Comparison of ENCODE assay signal across 1 cellular context in genomic region chr7:47266131-47266706, GRCh38.
A peak's percentile ranks its signal among the peaks of the same experiment; 100 is the strongest.
TF ChIP-seq lines count a peak whose summit lies in the region.

No MANE protein-coding gene starts in this region.

TF ChIP-seq in HepG2, 621 proteins besides CTCF, POLR2A, EP300 and RAD21 (continued from another document and continues in another):
- TF ChIP-seq, protein P1, sequence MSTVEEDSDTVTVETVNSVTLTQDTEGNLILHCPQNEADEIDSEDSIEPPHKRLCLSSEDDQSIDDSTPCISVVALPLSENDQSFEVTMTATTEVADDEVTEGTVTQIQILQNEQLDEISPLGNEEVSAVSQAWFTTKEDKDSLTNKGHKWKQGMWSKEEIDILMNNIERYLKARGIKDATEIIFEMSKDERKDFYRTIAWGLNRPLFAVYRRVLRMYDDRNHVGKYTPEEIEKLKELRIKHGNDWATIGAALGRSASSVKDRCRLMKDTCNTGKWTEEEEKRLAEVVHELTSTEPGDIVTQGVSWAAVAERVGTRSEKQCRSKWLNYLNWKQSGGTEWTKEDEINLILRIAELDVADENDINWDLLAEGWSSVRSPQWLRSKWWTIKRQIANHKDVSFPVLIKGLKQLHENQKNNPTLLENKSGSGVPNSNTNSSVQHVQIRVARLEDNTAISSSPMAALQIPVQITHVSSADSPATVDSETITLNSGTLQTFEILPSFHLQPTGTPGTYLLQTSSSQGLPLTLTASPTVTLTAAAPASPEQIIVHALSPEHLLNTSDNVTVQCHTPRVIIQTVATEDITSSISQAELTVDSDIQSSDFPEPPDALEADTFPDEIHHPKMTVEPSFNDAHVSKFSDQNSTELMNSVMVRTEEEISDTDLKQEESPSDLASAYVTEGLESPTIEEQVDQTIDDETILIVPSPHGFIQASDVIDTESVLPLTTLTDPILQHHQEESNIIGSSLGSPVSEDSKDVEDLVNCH (CRISPR knock-in tag; IDR thresholded peaks at IDR 0.05): no peak
- 0 out of 2 replicates have a peak, but pooled peaks have one; percentile 43 for TF ChIP-seq SOX5 (CRISPR knock-in tag; IDR thresholded peaks at IDR 0.05; ENCODE audit: borderline replicate concordance)
- no peak for TF ChIP-seq IKZF4 (CRISPR knock-in tag; IDR thresholded peaks at IDR 0.05; ENCODE audit: borderline replicate concordance, low read depth, not compliant biosample characterization)
- TF ChIP-seq, protein P2, sequence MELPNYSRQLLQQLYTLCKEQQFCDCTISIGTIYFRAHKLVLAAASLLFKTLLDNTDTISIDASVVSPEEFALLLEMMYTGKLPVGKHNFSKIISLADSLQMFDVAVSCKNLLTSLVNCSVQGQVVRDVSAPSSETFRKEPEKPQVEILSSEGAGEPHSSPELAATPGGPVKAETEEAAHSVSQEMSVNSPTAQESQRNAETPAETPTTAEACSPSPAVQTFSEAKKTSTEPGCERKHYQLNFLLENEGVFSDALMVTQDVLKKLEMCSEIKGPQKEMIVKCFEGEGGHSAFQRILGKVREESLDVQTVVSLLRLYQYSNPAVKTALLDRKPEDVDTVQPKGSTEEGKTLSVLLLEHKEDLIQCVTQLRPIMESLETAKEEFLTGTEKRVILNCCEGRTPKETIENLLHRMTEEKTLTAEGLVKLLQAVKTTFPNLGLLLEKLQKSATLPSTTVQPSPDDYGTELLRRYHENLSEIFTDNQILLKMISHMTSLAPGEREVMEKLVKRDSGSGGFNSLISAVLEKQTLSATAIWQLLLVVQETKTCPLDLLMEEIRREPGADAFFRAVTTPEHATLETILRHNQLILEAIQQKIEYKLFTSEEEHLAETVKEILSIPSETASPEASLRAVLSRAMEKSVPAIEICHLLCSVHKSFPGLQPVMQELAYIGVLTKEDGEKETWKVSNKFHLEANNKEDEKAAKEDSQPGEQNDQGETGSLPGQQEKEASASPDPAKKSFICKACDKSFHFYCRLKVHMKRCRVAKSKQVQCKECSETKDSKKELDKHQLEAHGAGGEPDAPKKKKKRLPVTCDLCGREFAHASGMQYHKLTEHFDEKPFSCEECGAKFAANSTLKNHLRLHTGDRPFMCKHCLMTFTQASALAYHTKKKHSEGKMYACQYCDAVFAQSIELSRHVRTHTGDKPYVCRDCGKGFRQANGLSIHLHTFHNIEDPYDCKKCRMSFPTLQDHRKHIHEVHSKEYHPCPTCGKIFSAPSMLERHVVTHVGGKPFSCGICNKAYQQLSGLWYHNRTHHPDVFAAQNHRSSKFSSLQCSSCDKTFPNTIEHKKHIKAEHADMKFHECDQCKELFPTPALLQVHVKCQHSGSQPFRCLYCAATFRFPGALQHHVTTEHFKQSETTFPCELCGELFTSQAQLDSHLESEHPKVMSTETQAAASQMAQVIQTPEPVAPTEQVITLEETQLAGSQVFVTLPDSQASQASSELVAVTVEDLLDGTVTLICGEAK (IDR thresholded peaks at IDR 0.05): peak; percentile 39; the same call in 1 of the 2 replicates
- TF ChIP-seq, protein P2 (CRISPR knock-in tag; IDR thresholded peaks at IDR 0.05): peak; percentile 97
- no peak for TF ChIP-seq ZNF552 (CRISPR knock-in tag; IDR thresholded peaks at IDR 0.05; ENCODE audit: borderline replicate concordance)
- TF ChIP-seq ZBTB7B (CRISPR knock-in tag; IDR thresholded peaks at IDR 0.05): no peak
- TF ChIP-seq ZNF646 (CRISPR knock-in tag; IDR thresholded peaks at IDR 0.05): no peak
- TF ChIP-seq TIGD3 (CRISPR knock-in tag; IDR thresholded peaks at IDR 0.05; ENCODE audit: borderline replicate concordance): no peak
- no peak for TF ChIP-seq ZNF367 (CRISPR knock-in tag; IDR thresholded peaks at IDR 0.05; ENCODE audit: borderline replicate concordance)
- no peak for TF ChIP-seq GTF2F1 (IDR thresholded peaks at IDR 0.05; ENCODE audit: low read length)
- TF ChIP-seq, protein P3, sequence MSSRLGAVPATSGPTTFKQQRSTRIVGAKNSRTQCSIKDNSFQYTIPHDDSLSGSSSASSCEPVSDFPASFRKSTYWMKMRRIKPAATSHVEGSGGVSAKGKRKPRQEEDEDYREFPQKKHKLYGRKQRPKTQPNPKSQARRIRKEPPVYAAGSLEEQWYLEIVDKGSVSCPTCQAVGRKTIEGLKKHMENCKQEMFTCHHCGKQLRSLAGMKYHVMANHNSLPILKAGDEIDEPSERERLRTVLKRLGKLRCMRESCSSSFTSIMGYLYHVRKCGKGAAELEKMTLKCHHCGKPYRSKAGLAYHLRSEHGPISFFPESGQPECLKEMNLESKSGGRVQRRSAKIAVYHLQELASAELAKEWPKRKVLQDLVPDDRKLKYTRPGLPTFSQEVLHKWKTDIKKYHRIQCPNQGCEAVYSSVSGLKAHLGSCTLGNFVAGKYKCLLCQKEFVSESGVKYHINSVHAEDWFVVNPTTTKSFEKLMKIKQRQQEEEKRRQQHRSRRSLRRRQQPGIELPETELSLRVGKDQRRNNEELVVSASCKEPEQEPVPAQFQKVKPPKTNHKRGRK (CRISPR knock-in tag; IDR thresholded peaks at IDR 0.05): no peak
- TF ChIP-seq ZNF850 (CRISPR knock-in tag; conservative IDR thresholded peaks at IDR 0.05): no peak
- no peak for TF ChIP-seq RFX1 (IDR thresholded peaks at IDR 0.05)
- TF ChIP-seq FOXC1 (CRISPR knock-in tag; IDR thresholded peaks at IDR 0.05; ENCODE audit: borderline replicate concordance): no peak; the same call in 1 of the 2 replicates
- no peak for TF ChIP-seq ZNF781 (CRISPR knock-in tag; IDR thresholded peaks at IDR 0.05; ENCODE audit: borderline replicate concordance, not compliant biosample characterization)
- TF ChIP-seq, protein P4, sequence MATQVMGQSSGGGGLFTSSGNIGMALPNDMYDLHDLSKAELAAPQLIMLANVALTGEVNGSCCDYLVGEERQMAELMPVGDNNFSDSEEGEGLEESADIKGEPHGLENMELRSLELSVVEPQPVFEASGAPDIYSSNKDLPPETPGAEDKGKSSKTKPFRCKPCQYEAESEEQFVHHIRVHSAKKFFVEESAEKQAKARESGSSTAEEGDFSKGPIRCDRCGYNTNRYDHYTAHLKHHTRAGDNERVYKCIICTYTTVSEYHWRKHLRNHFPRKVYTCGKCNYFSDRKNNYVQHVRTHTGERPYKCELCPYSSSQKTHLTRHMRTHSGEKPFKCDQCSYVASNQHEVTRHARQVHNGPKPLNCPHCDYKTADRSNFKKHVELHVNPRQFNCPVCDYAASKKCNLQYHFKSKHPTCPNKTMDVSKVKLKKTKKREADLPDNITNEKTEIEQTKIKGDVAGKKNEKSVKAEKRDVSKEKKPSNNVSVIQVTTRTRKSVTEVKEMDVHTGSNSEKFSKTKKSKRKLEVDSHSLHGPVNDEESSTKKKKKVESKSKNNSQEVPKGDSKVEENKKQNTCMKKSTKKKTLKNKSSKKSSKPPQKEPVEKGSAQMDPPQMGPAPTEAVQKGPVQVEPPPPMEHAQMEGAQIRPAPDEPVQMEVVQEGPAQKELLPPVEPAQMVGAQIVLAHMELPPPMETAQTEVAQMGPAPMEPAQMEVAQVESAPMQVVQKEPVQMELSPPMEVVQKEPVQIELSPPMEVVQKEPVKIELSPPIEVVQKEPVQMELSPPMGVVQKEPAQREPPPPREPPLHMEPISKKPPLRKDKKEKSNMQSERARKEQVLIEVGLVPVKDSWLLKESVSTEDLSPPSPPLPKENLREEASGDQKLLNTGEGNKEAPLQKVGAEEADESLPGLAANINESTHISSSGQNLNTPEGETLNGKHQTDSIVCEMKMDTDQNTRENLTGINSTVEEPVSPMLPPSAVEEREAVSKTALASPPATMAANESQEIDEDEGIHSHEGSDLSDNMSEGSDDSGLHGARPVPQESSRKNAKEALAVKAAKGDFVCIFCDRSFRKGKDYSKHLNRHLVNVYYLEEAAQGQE (IDR thresholded peaks at IDR 0.05; ENCODE audit: borderline replicate concordance in 1 of 2, low read depth in 1 of 2, low read length in 2 of 2): no peak
- TF ChIP-seq, protein P5, sequence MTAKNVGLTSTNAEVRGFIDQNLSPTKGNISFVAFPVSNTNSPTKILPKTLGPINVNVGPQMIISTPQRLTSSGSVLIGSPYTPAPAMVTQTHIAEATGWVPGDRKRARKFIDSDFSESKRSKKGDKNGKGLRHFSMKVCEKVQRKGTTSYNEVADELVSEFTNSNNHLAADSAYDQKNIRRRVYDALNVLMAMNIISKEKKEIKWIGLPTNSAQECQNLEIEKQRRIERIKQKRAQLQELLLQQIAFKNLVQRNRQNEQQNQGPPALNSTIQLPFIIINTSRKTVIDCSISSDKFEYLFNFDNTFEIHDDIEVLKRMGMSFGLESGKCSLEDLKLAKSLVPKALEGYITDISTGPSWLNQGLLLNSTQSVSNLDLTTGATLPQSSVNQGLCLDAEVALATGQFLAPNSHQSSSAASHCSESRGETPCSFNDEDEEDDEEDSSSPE (CRISPR knock-in tag; IDR thresholded peaks at IDR 0.05): 0 out of 2 replicates have a peak, but pooled peaks have one; percentile 29
